ENCODE assay signal across 8 cellular contexts in genomic region chr13:79775830-79776229, GRCh38.
A peak's percentile ranks its signal among the peaks of the same experiment; 100 is the strongest.
DNase-seq lines count a peak whose midpoint lies in the region; FAIRE-seq and TF ChIP-seq lines count a peak whose summit lies in the region.
"Had no signal": no experiment of that assay in that cellular context is flagged by ENCODE, and none has a peak within 500 bp of the region (broad histone marks: within the 10 kb centered on the region; RNA-seq: fewer than 3 reads in every experiment).

No MANE protein-coding gene starts in this region.

- H3K4me3 ChIP-seq in Jurkat, Clone E6-1 (ENCODE audit: low read length) = no peak overlapping the region
- H3K4me3 ChIP-seq in spleen = no peak overlapping the region

- peaks cover 0 to 14% (median 12%) of the 10 kb centered on the region in 8 donors for H3K9me3 ChIP-seq in spleen

- peak in 8 of 11 experiments; percentile 31 to 69 (median 51) for TF ChIP-seq CTCF in spleen (IDR thresholded peaks at IDR 0.05 in 8 of 11, conservative IDR thresholded peaks at IDR 0.05 in 3 of 11)

- intact Hi-C loops in spleen (cut with DNase I; ENCODE audit: low total_unique reads) = loop anchor here (10.0 kb wide), 1 partner anchor 589 kb away; no protein-coding TSS in a partner anchor

- no peaks in the 10 kb centered on the region for H3K36me3 ChIP-seq in spleen

- TF ChIP-seq POLR2A in GM12891 (IDR thresholded peaks at IDR 0.05; ENCODE audit: low read depth, low read length) (no peak), spleen (IDR thresholded peaks at IDR 0.05) (no peak)

- peaks cover 0 to 22% (median 2%) of the 10 kb centered on the region in 6 donors for H3K4me1 ChIP-seq in spleen

- 2 to 11% (median 3%) methylated on average over 1 of the region's 1 CpG for WGBS in spleen, 5 donors

- DNase-seq in GM12891 (ENCODE audit: insufficient read length, low spot score) (peak; percentile 9), UCSD-AML1 (lab: John Stamatoyannopoulos, UW; ENCODE audit: unreplicated experiment) (peak; percentile 13), hippocampal formation (lab: John Stamatoyannopoulos, UW) (peak; percentile 4 to 76), spleen (no peak)
- peak; percentile 24 for DNase-seq in Jurkat, Clone E6-1 (ENCODE audit: low read depth, low spot score)
- DNase-seq in stimulated activated CD4-positive, alpha-beta T cell treated with anti-CD3 and anti-CD28 coated beads, Interleukin-15, amount 100 ng/mL, for 24 hours = no peak
- no peak for DNase-seq in activated CD4-positive, alpha-beta T cell treated with anti-CD3 and anti-CD28 coated beads for 1 hour
- DNase-seq: activated naive CD8-positive, alpha-beta T cell treated with anti-CD3 and anti-CD28 coated beads, Interleukin-2, amount 10 ng/mL, durations not matched to agents 7 days and 5 days had no signal

- no peak overlapping the region for H3K27ac ChIP-seq in spleen

- H3K27me3 ChIP-seq in spleen (replicated peaks in 1 of 7) = no peaks in the 10 kb centered on the region

- FAIRE-seq in GM12891 (lab: Jason Lieb, UNC) = no peak

TF ChIP-seq in GM12891, 5 proteins besides CTCF, POLR2A, EP300 and RAD21:
- no peak for TF ChIP-seq TAF1 (IDR thresholded peaks at IDR 0.05; ENCODE audit: low read depth, low read length)

Comparison
In these comparisons a context has a peak if more than half of its experiments do, and no peak if none do; other contexts are left out.
1. DNase-seq: peak in GM12891 (single experiment), Jurkat, Clone E6-1 (single experiment), UCSD-AML1 (single experiment) and hippocampal formation (2 of 2); none in spleen (single experiment), stimulated activated CD4-positive, alpha-beta T cell treated with anti-CD3 and anti-CD28 coated beads, Interleukin-15, amount 100 ng/mL, for 24 hours (single experiment) and activated CD4-positive, alpha-beta T cell treated with anti-CD3 and anti-CD28 coated beads for 1 hour (single experiment).